Comparison of ENCODE assay signal across 10 cellular contexts in genomic region chr11:84800755-84801346, GRCh38.
A peak's percentile ranks its signal among the peaks of the same experiment; 100 is the strongest.
DNase-seq lines count a peak whose midpoint lies in the region; ATAC-seq, FAIRE-seq and TF ChIP-seq lines count a peak whose summit lies in the region.
"Had no signal": no experiment of that assay in that cellular context is flagged by ENCODE, and none has a peak within 500 bp of the region (broad histone marks: within the 10 kb centered on the region; RNA-seq: fewer than 3 reads in every experiment).

No MANE protein-coding gene starts in this region.

- 77 to 82% (median 79%) methylated on average over 8 of the region's 8 CpGs for WGBS in heart left ventricle, 4 donors

- FAIRE-seq in urothelium cell line (lab: Jason Lieb, UNC) (no peak), GM12891 (lab: Jason Lieb, UNC) (no peak)
- FAIRE-seq: frontal cortex had no signal

- intact Hi-C loops in heart left ventricle (cut with DNase I) (loop anchor here in 1 of 10 donors (10.0 kb wide), 1 partner anchor 114 kb away; no protein-coding TSS in a partner anchor), Right ventricle myocardium superior (cut with DNase I) (no loop called here)

- H3K4me3 ChIP-seq in heart left ventricle: no peak overlapping the region
- H3K4me3 ChIP-seq in foreskin fibroblast (ENCODE audit: low read depth in 1 of 2, low read length in 2 of 2): no peak overlapping the region

- DNase-seq in heart left ventricle (no peak), Right ventricle myocardium superior (no peak), RPMI7951 (ENCODE audit: low read depth) (peak; percentile 46), foreskin fibroblast (peak; percentile 2 to 31), urothelium cell line (ENCODE audit: low spot score) (peak; percentile 46), GM12891 (ENCODE audit: insufficient read length, low spot score) (no peak), T1000 (lab: John Stamatoyannopoulos, UW) (no peak)
- DNase-seq: NCI-H1436 had no signal

- ATAC-seq in heart left ventricle: no peak
- ATAC-seq in Right ventricle myocardium superior (ENCODE audit: poor library complexity): no peak
- no peak for ATAC-seq in GM19397 (IDR thresholded peaks at IDR 0.05; ENCODE audit: unreplicated experiment)

- H3K4me1 ChIP-seq in heart left ventricle: no peaks in the 10 kb centered on the region

- H3K27me3 ChIP-seq in heart left ventricle: no peaks in the 10 kb centered on the region

- TF ChIP-seq CTCF in heart left ventricle (IDR thresholded peaks at IDR 0.05): peak in 7 of 12 donors; percentile 7 to 38 (median 30)
- TF ChIP-seq CTCF in foreskin fibroblast (IDR thresholded peaks at IDR 0.05; ENCODE audit: low read depth, low read length): peak; percentile 37

- TF ChIP-seq POLR2A in heart left ventricle (IDR thresholded peaks at IDR 0.05): no peak
- no peak for TF ChIP-seq POLR2A in GM12891 (IDR thresholded peaks at IDR 0.05; ENCODE audit: low read depth, low read length)

- no peaks in the 10 kb centered on the region for H3K36me3 ChIP-seq in heart left ventricle

- no peak overlapping the region for H3K27ac ChIP-seq in heart left ventricle

- H3K9me3 ChIP-seq in heart left ventricle: peaks cover 0 to 13% (median 3%) of the 10 kb centered on the region in 12 donors

TF ChIP-seq in GM12891, 5 proteins besides CTCF, POLR2A, EP300 and RAD21:
- no peak for TF ChIP-seq POU2F2 (IDR thresholded peaks at IDR 0.05; ENCODE audit: low read depth, low read length)
- TF ChIP-seq POLR2AphosphoS5 (IDR thresholded peaks at IDR 0.05; ENCODE audit: low read depth, low read length): no peak
- TF ChIP-seq SPI1 (IDR thresholded peaks at IDR 0.05; ENCODE audit: low read depth, low read length): no peak
- TF ChIP-seq TAF1 (IDR thresholded peaks at IDR 0.05; ENCODE audit: low read depth, low read length): no peak
- no peak for TF ChIP-seq PAX5 (IDR thresholded peaks at IDR 0.05; ENCODE audit: insufficient read depth, low read length, severe bottlenecking)

Comparison
In these comparisons a context has a peak if more than half of its experiments do, and no peak if none do; other contexts are left out.
1. DNase-seq: peak in RPMI7951 (single experiment), foreskin fibroblast (2 of 2) and urothelium cell line (single experiment); none in heart left ventricle (0 of 5), Right ventricle myocardium superior (single experiment), GM12891 (single experiment) and T1000 (single experiment).